ENCODE assay signal across 13 cellular contexts in genomic region chr11:2096001-2096918, GRCh38. TPM values are rescaled to one million over a fixed set of nuclear protein-coding genes. Genes with fewer than 3 reads are reported as not detected.
A peak's percentile ranks its signal among the peaks of the same experiment; 100 is the strongest.
DNase-seq lines count a peak whose midpoint lies in the region; ATAC-seq and TF ChIP-seq lines count a peak whose summit lies in the region.
"Had no signal": no experiment of that assay in that cellular context is flagged by ENCODE, and none has a peak within 500 bp of the region (broad histone marks: within the 10 kb centered on the region; RNA-seq: fewer than 3 reads in every experiment).

No MANE protein-coding gene starts in this region.

- DNase-seq in activated T-cell treated with anti-CD3 and anti-CD28 coated beads, Interleukin-2, amount 50 U/mL, for 1 hour, result peak; percentile 12
- DNase-seq in activated T-cell treated with anti-CD3 and anti-CD28 coated beads, Interleukin-2, amount 50 U/mL, for 24 hours, result no peak
- DNase-seq in astrocyte of the spinal cord (ENCODE audit: low read depth, low spot score), result peak; percentile 71
- peak; percentile 37 for DNase-seq in islet precursor cell
- no peak for DNase-seq in tibial nerve (ENCODE audit: low spot score in 2 of 2)
- no peak for DNase-seq in NCI-H2081 (lab: John Stamatoyannopoulos, UW)
- no peak for DNase-seq in globus pallidus (ENCODE audit: low spot score)
- DNase-seq: activated CD4-positive, alpha-beta memory T cell treated with anti-CD3 and anti-CD28 coated beads, Interleukin-2, amount 10 ng/mL, durations not matched to agents 7 days and 5 days; effector memory CD8-positive, alpha-beta T cell; NCI-H1436 treated with DMSO at 0.1 percent for 48 hours; NCI-H82 had no signal

- no peak for ATAC-seq in GM19324 (IDR thresholded peaks at IDR 0.05; ENCODE audit: low FRiP score, unreplicated experiment)
- ATAC-seq: effector memory CD8-positive, alpha-beta T cell; naive thymus-derived CD8-positive, alpha-beta T cell had no signal

- TF ChIP-seq CTCF in astrocyte of the spinal cord (IDR thresholded peaks at IDR 0.05; ENCODE audit: low read depth, low read length) (no peak), tibial nerve (IDR thresholded peaks at IDR 0.05) (no peak)

- H3K4me1 ChIP-seq in tibial nerve, result peaks cover 0 to 67% (median 18%) of the 10 kb centered on the region in 4 donors

- no peaks in the 10 kb centered on the region for H3K36me3 ChIP-seq in tibial nerve

- no peak overlapping the region for H3K27ac Mint-ChIP-seq in activated T-cell treated with anti-CD3 and anti-CD28 coated beads, Interleukin-2, amount 50 U/mL, for 24 hours
- H3K27ac Mint-ChIP-seq: activated CD4-positive, alpha-beta memory T cell treated with anti-CD3 and anti-CD28 coated beads, Interleukin-2, amount 10 ng/mL, durations not matched to agents 7 days and 5 days; effector memory CD8-positive, alpha-beta T cell had no signal

- H3K9me3 Mint-ChIP-seq in activated T-cell treated with anti-CD3 and anti-CD28 coated beads, Interleukin-2, amount 50 U/mL, for 24 hours, result no peaks in the 10 kb centered on the region
- H3K9me3 Mint-ChIP-seq: activated CD4-positive, alpha-beta memory T cell treated with anti-CD3 and anti-CD28 coated beads, Interleukin-2, amount 10 ng/mL, durations not matched to agents 7 days and 5 days; effector memory CD8-positive, alpha-beta T cell; naive thymus-derived CD8-positive, alpha-beta T cell had no signal

- TF ChIP-seq EP300 in tibial nerve (IDR thresholded peaks at IDR 0.05), result no peak

- H3K27me3 ChIP-seq in tibial nerve, result no peaks in the 10 kb centered on the region

- no peak for TF ChIP-seq POLR2A in tibial nerve (IDR thresholded peaks at IDR 0.05)

- H3K4me1 Mint-ChIP-seq in activated T-cell treated with anti-CD3 and anti-CD28 coated beads, Interleukin-2, amount 50 U/mL, for 24 hours (ENCODE audit: low read depth), result peaks cover 9% of the 10 kb centered on the region

- H3K4me3 Mint-ChIP-seq in activated T-cell treated with anti-CD3 and anti-CD28 coated beads, Interleukin-2, amount 50 U/mL, for 24 hours, result no peak overlapping the region
- H3K4me3 Mint-ChIP-seq: activated CD4-positive, alpha-beta memory T cell treated with anti-CD3 and anti-CD28 coated beads, Interleukin-2, amount 10 ng/mL, durations not matched to agents 7 days and 5 days; effector memory CD8-positive, alpha-beta T cell; naive thymus-derived CD8-positive, alpha-beta T cell had no signal

- no peak overlapping the region for H3K4me3 ChIP-seq in astrocyte of the spinal cord (ENCODE audit: low read depth, low read length)
- no peak overlapping the region for H3K4me3 ChIP-seq in tibial nerve

- no peaks in the 10 kb centered on the region for H3K36me3 Mint-ChIP-seq in activated T-cell treated with anti-CD3 and anti-CD28 coated beads, Interleukin-2, amount 50 U/mL, for 24 hours (ENCODE audit: low read depth)
- H3K36me3 Mint-ChIP-seq: naive thymus-derived CD8-positive, alpha-beta T cell had no signal

- in situ Hi-C loops in astrocyte of the spinal cord (cut with HindIII; ENCODE audit: low sequenced_read_pairs), result no loop called here

- H3K9me3 ChIP-seq in tibial nerve, result no peaks in the 10 kb centered on the region

- H3K27ac ChIP-seq in tibial nerve, result peak overlapping the region; percentile 58 to 95 (median 84)

- H3K27me3 Mint-ChIP-seq in activated T-cell treated with anti-CD3 and anti-CD28 coated beads, Interleukin-2, amount 50 U/mL, for 24 hours, result peaks cover 23% of the 10 kb centered on the region

- WGBS in tibial nerve, 2 donors, result 87 to 89% methylated on average over 19 of the region's 19 CpGs

RNA-seq across cellular contexts. Expression of gene IGF2, which starts 42.9 kb away (rescaled TPM):
- 100 to 1,000 TPM; 131 to 246 (median 173) TPM for total RNA-seq in tibial nerve
- total RNA-seq: naive thymus-derived CD8-positive, alpha-beta T cell had no signal

Comparison
In these comparisons a context has a peak if more than half of its experiments do, and no peak if none do; other contexts are left out.
1. DNase-seq: peak in activated T-cell treated with anti-CD3 and anti-CD28 coated beads, Interleukin-2, amount 50 U/mL, for 1 hour (single experiment), astrocyte of the spinal cord (single experiment) and islet precursor cell (single experiment); none in activated T-cell treated with anti-CD3 and anti-CD28 coated beads, Interleukin-2, amount 50 U/mL, for 24 hours (single experiment), tibial nerve (0 of 2), NCI-H2081 (0 of 2) and globus pallidus (single experiment).